In the genomic region with DNA sequence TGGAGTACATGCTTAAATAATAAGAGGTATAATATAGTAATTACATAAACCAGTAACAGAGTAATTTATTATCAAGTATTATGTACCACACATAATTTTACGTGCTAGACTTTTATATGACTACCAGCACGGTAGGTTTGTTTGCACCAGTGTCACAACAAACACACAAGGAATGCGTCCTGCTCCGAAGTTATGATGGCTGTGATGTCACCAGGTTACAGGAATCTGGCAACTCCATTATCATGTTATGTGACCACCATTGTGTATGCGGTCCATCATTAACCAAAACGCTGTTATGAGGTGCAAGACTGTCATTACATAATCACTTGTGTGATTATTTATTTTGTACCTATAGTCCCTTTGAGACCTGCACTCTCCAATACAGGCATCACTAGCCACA, we compare ENCODE assay signal across 23 cellular contexts.
"Had no signal": no experiment of that assay in that cellular context is flagged by ENCODE, and none has a peak within 500 bp of the region (broad histone marks: within the 10 kb centered on the region; RNA-seq: fewer than 3 reads in every experiment).

No MANE protein-coding gene starts in this region.

- H3K4me1 ChIP-seq: foreskin keratinocyte, left ventricle myocardium inferior, lower lobe of right lung had no signal

- H3K27ac ChIP-seq: coronary artery, dorsolateral prefrontal cortex, esophagus muscularis mucosa, foreskin keratinocyte, gastroesophageal sphincter, heart left ventricle, hepatocyte, left ventricle myocardium inferior, lower lobe of right lung had no signal

- DNase-seq: dermis blood vessel endothelial cell; dorsolateral prefrontal cortex; effector CD4-positive, alpha-beta T cell; effector memory CD4-positive, alpha-beta T cell; foreskin keratinocyte; heart left ventricle; hypothalamus; immature natural killer cell; islet precursor cell; kidney; kidney glomerular epithelial cell; left colon; left ventricle myocardium inferior; lower lobe of right lung; mesenchymal stem cell; mucosa of descending colon; naive B cell had no signal

- H3K4me3 ChIP-seq: coronary artery, dorsolateral prefrontal cortex, esophagus muscularis mucosa, gastroesophageal sphincter, heart left ventricle, hepatocyte, left ventricle myocardium inferior, lower lobe of right lung, mucosa of descending colon had no signal

- H3K36me3 ChIP-seq: esophagus muscularis mucosa, gastroesophageal sphincter, heart left ventricle, left ventricle myocardium inferior, lower lobe of right lung had no signal

- H2AFZ ChIP-seq: hepatocyte had no signal

- H3K9me3 ChIP-seq: esophagus muscularis mucosa, gastroesophageal sphincter, left ventricle myocardium inferior, lower lobe of right lung, mucosa of descending colon had no signal

- FAIRE-seq: endothelial cell of umbilical vein had no signal

- H3K4me2 ChIP-seq: hepatocyte had no signal

- H3K79me2 ChIP-seq: hepatocyte had no signal

- ATAC-seq: foreskin keratinocyte, gastroesophageal sphincter, heart left ventricle, left colon, left lobe of liver, lower lobe of right lung, mucosa of descending colon had no signal

- H3K27me3 ChIP-seq: esophagus muscularis mucosa, gastroesophageal sphincter, hepatocyte had no signal
